17 cellular contexts compared by ENCODE assay signal in the genomic region with DNA sequence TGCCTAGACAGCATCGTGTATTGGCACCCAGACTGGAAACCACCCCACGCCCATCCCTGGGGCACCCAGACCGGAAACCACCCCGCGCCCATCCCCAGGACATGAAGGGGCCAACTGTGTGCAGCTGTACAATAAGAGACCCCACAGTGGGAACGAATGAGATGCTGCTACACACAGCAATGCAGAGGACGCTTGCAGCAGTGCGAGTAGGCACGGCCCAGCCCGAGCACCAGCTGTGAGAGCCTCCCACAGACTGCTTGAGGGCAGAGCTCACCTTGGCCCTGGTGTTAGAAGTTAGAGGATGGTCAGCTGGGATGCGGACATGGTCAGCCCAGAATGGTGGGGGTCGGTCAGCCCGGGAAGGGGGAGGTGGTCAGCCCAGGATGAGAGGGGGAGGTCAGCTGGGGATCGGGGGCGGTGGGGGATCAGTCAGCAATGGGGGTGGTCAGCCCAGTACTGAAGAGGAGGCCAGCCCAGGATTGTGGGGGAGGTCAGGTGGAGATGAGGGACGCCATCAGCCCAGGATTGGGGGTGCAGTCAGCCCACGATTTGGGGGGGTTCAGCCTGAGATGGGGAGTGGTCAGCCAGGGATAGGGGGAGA.
"Had no signal": no experiment of that assay in that cellular context is flagged by ENCODE, and none has a peak within 500 bp of the region (broad histone marks: within the 10 kb centered on the region; RNA-seq: fewer than 3 reads in every experiment).

No MANE protein-coding gene starts in this region.

- H3K4me3 ChIP-seq: coronary artery, heart left ventricle, ovary, smooth muscle cell, testis, tibial nerve had no signal

- H3K4me1 ChIP-seq: foreskin keratinocyte, testis had no signal

- H3K27ac ChIP-seq: coronary artery, foreskin keratinocyte, heart left ventricle, ovary, testis, tibial nerve had no signal

- H3K9me3 ChIP-seq: testis had no signal

- ATAC-seq: foreskin keratinocyte; heart left ventricle; naive thymus-derived CD4-positive, alpha-beta T cell; right cardiac atrium; stimulated activated effector memory CD8-positive, alpha-beta T cell treated with anti-CD3 and anti-CD28 coated beads, Interleukin-12 subunit alpha, Interleukin-12 subunit beta, amount 100 ng/mL, for 72 hours had no signal

- H3K27me3 ChIP-seq: foreskin keratinocyte, heart left ventricle, ovary, testis, tibial nerve had no signal

- H3K4me2 ChIP-seq: smooth muscle cell had no signal

- H3K36me3 ChIP-seq: heart left ventricle, ovary, tibial nerve had no signal

- DNase-seq: effector CD4-positive, alpha-beta T cell; endodermal cell; erythroblast; foreskin keratinocyte; hippocampal formation; kidney glomerular epithelial cell; mesendoderm; naive thymus-derived CD4-positive, alpha-beta T cell; ovary; right cardiac atrium; stimulated activated CD4-positive, alpha-beta T cell treated with anti-CD3 and anti-CD28 coated beads, Interleukin-2, amount 100 ng/mL, for 48 hours; testis had no signal
